ENCODE assay signal across 27 cellular contexts in the genomic region with DNA sequence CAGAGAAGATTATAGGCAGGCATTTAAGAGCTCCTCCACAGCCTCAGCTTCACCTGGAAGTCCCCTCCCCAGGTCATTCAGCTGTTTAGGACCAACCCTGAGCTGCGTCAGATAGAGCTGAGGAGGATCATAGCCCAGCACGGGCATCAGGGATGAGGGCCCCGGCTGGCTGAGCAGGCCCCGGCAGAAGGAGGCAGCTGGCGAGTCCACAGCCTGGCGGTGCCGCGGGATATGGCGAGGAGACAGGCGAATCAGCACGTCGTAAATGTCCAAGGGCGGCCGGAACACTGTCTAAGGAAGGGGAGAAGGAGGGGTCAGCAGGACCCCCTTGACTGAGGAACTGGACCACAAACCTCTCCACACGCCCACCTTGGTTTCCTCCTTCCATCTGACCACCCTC.
"Had no signal": no experiment of that assay in that cellular context is flagged by ENCODE, and none has a peak within 500 bp of the region (broad histone marks: within the 10 kb centered on the region; RNA-seq: fewer than 3 reads in every experiment).

No MANE protein-coding gene starts in this region.

- ATAC-seq: Panc1, Right ventricle myocardium inferior had no signal

- H3K9me3 ChIP-seq: ascending aorta had no signal

- H3K4me1 ChIP-seq: ascending aorta had no signal

- H3K27me3 ChIP-seq: ascending aorta, cardiac muscle cell had no signal

- H3K27me3 Mint-ChIP-seq: activated CD4-positive, alpha-beta memory T cell treated with anti-CD3 and anti-CD28 coated beads for 36 hours; activated naive CD8-positive, alpha-beta T cell treated with anti-CD3 and anti-CD28 coated beads, Interleukin-2, amount 10 ng/mL, durations not matched to agents 7 days and 5 days; central memory CD8-positive, alpha-beta T cell had no signal

- H3K9me3 Mint-ChIP-seq: activated CD4-positive, alpha-beta memory T cell treated with anti-CD3 and anti-CD28 coated beads for 36 hours; activated naive CD4-positive, alpha-beta T cell treated with anti-CD3 and anti-CD28 coated beads for 36 hours; activated naive CD8-positive, alpha-beta T cell treated with anti-CD3 and anti-CD28 coated beads, Interleukin-2, amount 10 ng/mL, durations not matched to agents 7 days and 5 days; activated T-helper 2 cell treated with anti-CD3 and anti-CD28 coated beads, Interferon-gamma antibody, Interleukin-2, Interleukin-4, amounts not matched to agents 10 μg/mL and 5 μg/mL and 100 μg/mL, durations not matched to agents 14 hours and 24 hours and 36 hours; central memory CD8-positive, alpha-beta T cell; T-helper 2 cell treated with Interferon-gamma antibody and Interleukin-4, amounts not matched to agents 5 μg/mL and 100 μg/mL, for 36 hours had no signal

- DNase-seq: activated CD4-positive, alpha-beta memory T cell treated with anti-CD3 and anti-CD28 coated beads for 36 hours; activated CD4-positive, alpha-beta T cell treated with anti-CD3 and anti-CD28 coated beads, Interleukin-2, amount 50 U/mL, for 1 hour; activated gamma-delta T cell; activated naive CD4-positive, alpha-beta T cell treated with anti-CD3 and anti-CD28 coated beads for 36 hours; activated naive CD8-positive, alpha-beta T cell treated with anti-CD3 and anti-CD28 coated beads, Interleukin-2, amount 10 ng/mL, durations not matched to agents 7 days and 5 days; activated T-cell treated with anti-CD3 and anti-CD28 coated beads, Interleukin-2, amount 50 U/mL, for 1 hour; amygdala; Karpas-422; KBM-7; NCI-H1048; NCI-H1105 treated with DMSO at 0.1 percent for 48 hours; NCI-H1436; NCI-H1694; NCI-H1930; NCI-H2081 treated with DMSO at 0.1 percent for 48 hours; NCI-H226; NCI-H446 treated with DMSO at 0.1 percent for 48 hours; NCI-H524; NCI-H69; NCI-H82 had no signal

- H3K27ac ChIP-seq: ascending aorta, cardiac muscle cell had no signal

- H3K27ac Mint-ChIP-seq: activated CD4-positive, alpha-beta memory T cell treated with anti-CD3 and anti-CD28 coated beads for 36 hours; activated naive CD4-positive, alpha-beta T cell treated with anti-CD3 and anti-CD28 coated beads for 36 hours; activated T-helper 2 cell treated with anti-CD3 and anti-CD28 coated beads, Interferon-gamma antibody, Interleukin-2, Interleukin-4, amounts not matched to agents 10 μg/mL and 5 μg/mL and 100 μg/mL, durations not matched to agents 14 hours and 24 hours and 36 hours; T-helper 2 cell treated with Interferon-gamma antibody and Interleukin-4, amounts not matched to agents 5 μg/mL and 100 μg/mL, for 36 hours had no signal

- H3K4me3 ChIP-seq: ascending aorta, cardiac muscle cell had no signal

- H3K4me3 Mint-ChIP-seq: activated CD4-positive, alpha-beta memory T cell treated with anti-CD3 and anti-CD28 coated beads for 36 hours; activated naive CD4-positive, alpha-beta T cell treated with anti-CD3 and anti-CD28 coated beads for 36 hours; activated naive CD8-positive, alpha-beta T cell treated with anti-CD3 and anti-CD28 coated beads, Interleukin-2, amount 10 ng/mL, durations not matched to agents 7 days and 5 days; central memory CD8-positive, alpha-beta T cell; T-helper 2 cell treated with Interferon-gamma antibody and Interleukin-4, amounts not matched to agents 5 μg/mL and 100 μg/mL, for 36 hours had no signal
